ENCODE assay signal across 8 cellular contexts in genomic region chr7:100127866-100128601, GRCh38. TPM values are rescaled to one million over a fixed set of nuclear protein-coding genes. Genes with fewer than 3 reads are reported as not detected.
A peak's percentile ranks its signal among the peaks of the same experiment; 100 is the strongest.
DNase-seq lines count a peak whose midpoint lies in the region; ATAC-seq, FAIRE-seq and TF ChIP-seq lines count a peak whose summit lies in the region.

No MANE protein-coding gene starts in this region.

- CTCF ChIA-PET in GM12878 (lab: Yijun Ruan, JAX), result interaction anchor here (0.5 to 7.9 kb wide), 11 partner anchors 10 to 217 kb away, joined by 3 to 107 read pairs (median 4); partner anchors contain the start of genes AZGP1 and PVRIG

- H3K4me2 ChIP-seq in OCI-LY3 (ENCODE audit: low read length) (peak overlapping the region; percentile 90), GM12878 (ENCODE audit: control insufficient read depth, insufficient read depth) (peak overlapping the region; percentile 81)

- intact Hi-C loops in GM12878 (cut with micrococcal nuclease; ENCODE audit: unreplicated experiment), result loop anchor here (1.0 to 5.0 kb wide), 4 partner anchors 27 to 151 kb away; partner anchors contain the start of genes AP4M1, AZGP1 and MCM7

- in situ Hi-C loops in GM12878 (cut with MboI), result no loop called here

- peaks cover 19% of the 10 kb centered on the region for H3K4me1 ChIP-seq in OCI-LY3 (ENCODE audit: low read length)
- H3K4me1 ChIP-seq in GM12878 (ENCODE audit: control insufficient read depth, insufficient read depth, low read length), result peaks cover 17% of the 10 kb centered on the region

- peak overlapping the region; percentile 61 to 76 for H3K27ac Mint-ChIP-seq in stimulated activated naive CD8-positive, alpha-beta T cell treated with anti-CD3 and anti-CD28 coated beads, Interleukin-15, amount 100 ng/mL, for 72 hours

- TF ChIP-seq CTCF in OCI-LY3 (IDR thresholded peaks at IDR 0.05; ENCODE audit: low read depth, low read length) (no peak), GM12878 (IDR thresholded peaks at IDR 0.05 in 2 of 3, conservative IDR thresholded peaks at IDR 0.05 in 1 of 3; ENCODE audit: control insufficient read depth in 2 of 3, extremely low read depth in 1 of 3, insufficient read depth in 1 of 3, low read depth in 3 of 3, low read length in 3 of 3) (no peak)

- H3K9me3 ChIP-seq in OCI-LY3 (ENCODE audit: insufficient read depth, low read length), result no peaks in the 10 kb centered on the region
- H3K9me3 ChIP-seq in GM12878 (replicated peaks; ENCODE audit: control insufficient read depth, insufficient read depth, low read length), result no peaks in the 10 kb centered on the region

- no peak for TF ChIP-seq EP300 in GM12878 (IDR thresholded peaks at IDR 0.05; ENCODE audit: borderline replicate concordance in 1 of 2, control insufficient read depth in 1 of 2, low read depth in 2 of 2, low read length in 2 of 2)

- POLR2A ChIA-PET in GM12878 (lab: Charles Lee), result interaction anchor here (0.5 to 2.2 kb wide), 6 partner anchors 27 to 301 kb away, joined by 3 to 8 read pairs (median 4); partner anchors contain the start of genes AP4M1, MCM7, MEPCE and TRIM4

- H3K36me3 ChIP-seq in OCI-LY3 (replicated peaks; ENCODE audit: low read depth, low read length), result peaks cover 7% of the 10 kb centered on the region
- H3K36me3 ChIP-seq in GM12878 (ENCODE audit: control insufficient read depth in 2 of 2, insufficient read depth in 2 of 2, low read length in 1 of 2), result no peaks in the 10 kb centered on the region

- peak overlapping the region; percentile 96 for H3K9ac ChIP-seq in OCI-LY3 (ENCODE audit: low read length)
- H3K9ac ChIP-seq in GM12878 (ENCODE audit: control insufficient read depth, insufficient read depth, low read length), result peak overlapping the region; percentile 87

- H3K4me3 Mint-ChIP-seq in stimulated activated naive CD8-positive, alpha-beta T cell treated with anti-CD3 and anti-CD28 coated beads, Interleukin-15, amount 100 ng/mL, for 72 hours, result peak overlapping the region; percentile 94 to 99

- H3K4me3 ChIP-seq in OCI-LY3 (ENCODE audit: low read length) (peak overlapping the region; percentile 97), GM12878 (peak overlapping the region; percentile 75)

- H3K27me3 ChIP-seq in OCI-LY3 (ENCODE audit: low read depth, low read length) (no peaks in the 10 kb centered on the region), GM12878 (replicated peaks in 1 of 2; ENCODE audit: control insufficient read depth in 2 of 2, insufficient read depth in 2 of 2, low read length in 1 of 2) (no peaks in the 10 kb centered on the region)

- peak; percentile 71 for DNase-seq in activated effector memory CD4-positive, alpha-beta T cell treated with anti-CD3 and anti-CD28 coated beads, Interleukin-2, amount 50 U/mL, for 16 hours
- no peak for DNase-seq in activated effector memory CD4-positive, alpha-beta T cell treated with Interleukin-2 at 50 U/mL for 16 hours
- no peak for DNase-seq in GM12878 (ENCODE audit: low read depth, low spot score)
- DNase-seq in kidney tubule cell (ENCODE audit: low spot score), result peak; percentile 19
- DNase-seq in stimulated activated naive CD8-positive, alpha-beta T cell treated with anti-CD3 and anti-CD28 coated beads, Interleukin-15, amount 100 ng/mL, for 72 hours, result peak; percentile 42 to 54

- peaks cover 17% of the 10 kb centered on the region for H3K79me2 ChIP-seq in OCI-LY3 (ENCODE audit: low read length)
- peaks cover 13% of the 10 kb centered on the region for H3K79me2 ChIP-seq in GM12878 (ENCODE audit: control insufficient read depth, insufficient read depth, low read length)

- no peaks in the 10 kb centered on the region for H3K9me3 Mint-ChIP-seq in stimulated activated naive CD8-positive, alpha-beta T cell treated with anti-CD3 and anti-CD28 coated beads, Interleukin-15, amount 100 ng/mL, for 72 hours

- WGBS in GM12878 (ENCODE audit: insufficient coverage, insufficient replicate concordance, low lambda C conversion rate, missing lambda C conversion rate), result 2% methylated on average over 37 of the region's 37 CpGs

- H3K27ac ChIP-seq in OCI-LY3 (ENCODE audit: low read length) (peak overlapping the region; percentile 94), GM12878 (ENCODE audit: control insufficient read depth, insufficient read depth) (peak overlapping the region; percentile 99)

- no peak for FAIRE-seq in GM12878 (lab: Jason Lieb, UNC)

- RAD21 ChIA-PET in GM12878 (lab: Charles Lee; ENCODE audit: unreplicated experiment), result interaction anchor here (1.4 to 5.1 kb wide), 8 partner anchors 10 to 213 kb away, joined by 4 to 31 read pairs (median 7); partner anchors contain the start of gene ZKSCAN1

- SMC1A ChIA-PET in GM12878 (lab: Charles Lee; ENCODE audit: uncharacterized antibody, unreplicated experiment), result interaction anchor here (0.9 to 3.1 kb wide), 11 partner anchors 10 to 214 kb away, joined by 3 to 17 read pairs (median 4); partner anchors contain the start of genes AP4M1 and MCM7

- ATAC-seq in GM12878 (peak; percentile 46), GM21717 (IDR thresholded peaks at IDR 0.05; ENCODE audit: unreplicated experiment) (no peak), GM18870 (IDR thresholded peaks at IDR 0.05; ENCODE audit: unreplicated experiment) (no peak)
- ATAC-seq in stimulated activated naive CD8-positive, alpha-beta T cell treated with anti-CD3 and anti-CD28 coated beads, Interleukin-15, amount 100 ng/mL, for 72 hours, result peak; percentile 30

- no peak; the same call in 1 of the 2 replicates for TF ChIP-seq POLR2A in GM12878 (IDR thresholded peaks at IDR 0.05; ENCODE audit: low read depth, low read length)

- peaks cover 49% of the 10 kb centered on the region for H3K4me1 Mint-ChIP-seq in stimulated activated naive CD8-positive, alpha-beta T cell treated with anti-CD3 and anti-CD28 coated beads, Interleukin-15, amount 100 ng/mL, for 72 hours

- peak overlapping the region; percentile 81 for H2AFZ ChIP-seq in OCI-LY3 (ENCODE audit: low read depth, low read length)
- peak overlapping the region; percentile 98 for H2AFZ ChIP-seq in GM12878 (ENCODE audit: control insufficient read depth, low read depth, low read length)

- H3K27me3 Mint-ChIP-seq in stimulated activated naive CD8-positive, alpha-beta T cell treated with anti-CD3 and anti-CD28 coated beads, Interleukin-15, amount 100 ng/mL, for 72 hours, result no peaks in the 10 kb centered on the region

- no peak for TF ChIP-seq RAD21 in GM12878 (IDR thresholded peaks at IDR 0.05; ENCODE audit: insufficient read depth, low read depth, low read length)

- BruUV-seq in GM12878 (replicated peaks; lab: Mats Ljungman, UMichigan), result TSS peak; percentile 65

- H4K20me1 ChIP-seq in OCI-LY3 (ENCODE audit: insufficient read depth, low read length) (no peaks in the 10 kb centered on the region), GM12878 (ENCODE audit: control insufficient read depth, insufficient read depth) (no peaks in the 10 kb centered on the region)

RNA-seq across cellular contexts. Expression of gene MBLAC1, which starts 1.3 kb away (rescaled TPM):
- total RNA-seq in GM12878 (2013; cell fraction: nucleolus; rRNA removed), result 3.1 and 5.6 TPM in 2 replicates
- total RNA-seq in GM12878 (2014; rRNA removed) (2.7 and 3.2 TPM in 2 replicates), GM12878 (2014; rRNA removed; fragmentation: Illumina TruSeq; extraction: Trizol) (0.64 and 0.94 TPM in 2 replicates), GM12878 (2021) (1.8 and 2.7 TPM in 2 replicates)
- polyA plus RNA-seq in GM12878 (2011; ENCODE audit: low read depth), result 0.41 TPM
- polyA plus RNA-seq in GM12878 (2011; rRNA removed) (0.35 and 0.65 TPM in 2 replicates), GM12878 (2014; fragmentation: Illumina TruSeq; extraction: Trizol) (0.24 and 0.38 TPM in 2 replicates), GM12878 (2014; fragmentation: Nextera tagmentation; extraction: Ambion mirVana) (under 1 TPM in 1 of 2 experiments, not detected in 1; 0.24 TPM), GM12878 (2014; rRNA removed) (2.3 and 3.1 TPM in 2 replicates), GM12878 (2016; fragmentation: Nextera tagmentation; extraction: Ambion mirVana) (1 to 10 TPM; 2.4 TPM)
- 0.79 and 1.2 TPM in 2 replicates for polyA plus RNA-seq in GM12878 (2011; cell fraction: cytosol; rRNA removed)
- 1.5 and 1.6 TPM in 2 replicates for polyA plus RNA-seq in GM12878 (2011; cell fraction: nucleus; rRNA removed)
- 1.1 and 1.6 TPM in 2 replicates for polyA plus RNA-seq in GM12878 (2012)
- 0.51 and 0.62 TPM in 2 replicates for polyA minus RNA-seq in GM12878 (2011; rRNA and poly(A)+ RNA removed)
- polyA minus RNA-seq in GM12878 (2011; cell fraction: cytosol; rRNA and poly(A)+ RNA removed), result 1.0 and 1.2 TPM in 2 replicates
- 1.2 and 1.6 TPM in 2 replicates for polyA minus RNA-seq in GM12878 (2011; cell fraction: nucleus; rRNA and poly(A)+ RNA removed)

RNA-seq across cellular contexts. Expression of gene CNPY4, which starts 8.6 kb away (rescaled TPM):
- total RNA-seq in GM12878 (2013; cell fraction: nucleolus; rRNA removed), result 6.3 and 9.2 TPM in 2 replicates
- total RNA-seq in GM12878 (2014; rRNA removed), result 5.5 and 7.4 TPM in 2 replicates
- 8.3 and 10.5 TPM in 2 replicates for total RNA-seq in GM12878 (2014; rRNA removed; fragmentation: Illumina TruSeq; extraction: Trizol)
- 6.6 and 6.7 TPM in 2 replicates for total RNA-seq in GM12878 (2021)
- polyA plus RNA-seq in GM12878 (2011; ENCODE audit: low read depth), result 3.7 TPM
- 6.6 and 9.2 TPM in 2 replicates for polyA plus RNA-seq in GM12878 (2011; rRNA removed)
- polyA plus RNA-seq in GM12878 (2011; cell fraction: cytosol; rRNA removed), result 5.8 and 7.1 TPM in 2 replicates
- 7.2 and 7.6 TPM in 2 replicates for polyA plus RNA-seq in GM12878 (2011; cell fraction: nucleus; rRNA removed)
- polyA plus RNA-seq in GM12878 (2012), result 4.0 and 4.2 TPM in 2 replicates
- polyA plus RNA-seq in GM12878 (2014; fragmentation: Illumina TruSeq; extraction: Trizol), result 9.1 and 10.5 TPM in 2 replicates
- polyA plus RNA-seq in GM12878 (2014; fragmentation: Nextera tagmentation; extraction: Ambion mirVana), result 1 to 10 TPM; 2.5 to 3.7 TPM
- polyA plus RNA-seq in GM12878 (2014; rRNA removed), result 8.3 and 9.0 TPM in 2 replicates
- 1 to 10 TPM; 6.0 to 7.0 TPM for polyA plus RNA-seq in GM12878 (2016; fragmentation: Nextera tagmentation; extraction: Ambion mirVana)
- 4.1 and 4.2 TPM in 2 replicates for polyA minus RNA-seq in GM12878 (2011; rRNA and poly(A)+ RNA removed)
- polyA minus RNA-seq in GM12878 (2011; cell fraction: cytosol; rRNA and poly(A)+ RNA removed), result 1.6 and 2.2 TPM in 2 replicates
- 3.5 and 7.2 TPM in 2 replicates for polyA minus RNA-seq in GM12878 (2011; cell fraction: nucleus; rRNA and poly(A)+ RNA removed)

RNA-seq across cellular contexts. Expression of gene TAF6, which starts 8.9 kb away (rescaled TPM):
- 16.9 and 27.3 TPM in 2 replicates for total RNA-seq in GM12878 (2013; cell fraction: nucleolus; rRNA removed)
- total RNA-seq in GM12878 (2014; rRNA removed) (16.8 and 18.1 TPM in 2 replicates), GM12878 (2014; rRNA removed; fragmentation: Illumina TruSeq; extraction: Trizol) (8.5 and 9.3 TPM in 2 replicates), GM12878 (2021) (42.1 and 47.1 TPM in 2 replicates)
- polyA plus RNA-seq in GM12878 (2011; ENCODE audit: low read depth), result 10.1 TPM
- polyA plus RNA-seq in GM12878 (2011; rRNA removed) (2.5 and 6.0 TPM in 2 replicates), GM12878 (2014; fragmentation: Illumina TruSeq; extraction: Trizol) (17.5 and 24.9 TPM in 2 replicates), GM12878 (2014; fragmentation: Nextera tagmentation; extraction: Ambion mirVana) (under 1 TPM; 0.27 to 0.29 TPM), GM12878 (2014; rRNA removed) (15.8 and 24.5 TPM in 2 replicates), GM12878 (2016; fragmentation: Nextera tagmentation; extraction: Ambion mirVana) (10 to 100 TPM; 39.6 to 42.6 TPM)
- polyA plus RNA-seq in GM12878 (2011; cell fraction: cytosol; rRNA removed), result 7.1 and 8.6 TPM in 2 replicates
- polyA plus RNA-seq in GM12878 (2011; cell fraction: nucleus; rRNA removed), result 25.5 and 35.5 TPM in 2 replicates
- polyA plus RNA-seq in GM12878 (2012), result 21.6 and 22.0 TPM in 2 replicates
- polyA minus RNA-seq in GM12878 (2011; rRNA and poly(A)+ RNA removed), result 6.2 and 12.2 TPM in 2 replicates
- polyA minus RNA-seq in GM12878 (2011; cell fraction: cytosol; rRNA and poly(A)+ RNA removed), result 7.5 and 7.8 TPM in 2 replicates
- polyA minus RNA-seq in GM12878 (2011; cell fraction: nucleus; rRNA and poly(A)+ RNA removed), result 5.9 and 11.0 TPM in 2 replicates

RNA-seq across cellular contexts. Expression of gene LAMTOR4, which starts 20.7 kb away (rescaled TPM):
- 27.5 and 33.2 TPM in 2 replicates for total RNA-seq in GM12878 (2013; cell fraction: nucleolus; rRNA removed)
- total RNA-seq in GM12878 (2014; rRNA removed), result 184 and 186 TPM in 2 replicates
- 106 and 111 TPM in 2 replicates for total RNA-seq in GM12878 (2014; rRNA removed; fragmentation: Illumina TruSeq; extraction: Trizol)
- 165 and 171 TPM in 2 replicates for total RNA-seq in GM12878 (2021)
- 187 TPM for polyA plus RNA-seq in GM12878 (2011; ENCODE audit: low read depth)
- polyA plus RNA-seq in GM12878 (2011; rRNA removed), result 104 and 204 TPM in 2 replicates
- polyA plus RNA-seq in GM12878 (2011; cell fraction: cytosol; rRNA removed), result 525 and 552 TPM in 2 replicates
- 272 and 278 TPM in 2 replicates for polyA plus RNA-seq in GM12878 (2011; cell fraction: nucleus; rRNA removed)
- 162 and 169 TPM in 2 replicates for polyA plus RNA-seq in GM12878 (2012)
- 24.1 and 73.4 TPM in 2 replicates for polyA plus RNA-seq in GM12878 (2014; fragmentation: Illumina TruSeq; extraction: Trizol)
- 100 to 1,000 TPM; 188 to 262 TPM for polyA plus RNA-seq in GM12878 (2014; fragmentation: Nextera tagmentation; extraction: Ambion mirVana)
- 211 and 230 TPM in 2 replicates for polyA plus RNA-seq in GM12878 (2014; rRNA removed)
- 100 to 1,000 TPM; 279 to 297 TPM for polyA plus RNA-seq in GM12878 (2016; fragmentation: Nextera tagmentation; extraction: Ambion mirVana)
- 43.2 and 77.1 TPM in 2 replicates for polyA minus RNA-seq in GM12878 (2011; rRNA and poly(A)+ RNA removed)
- polyA minus RNA-seq in GM12878 (2011; cell fraction: cytosol; rRNA and poly(A)+ RNA removed), result 26.6 and 26.8 TPM in 2 replicates
- polyA minus RNA-seq in GM12878 (2011; cell fraction: nucleus; rRNA and poly(A)+ RNA removed), result 18.1 and 32.1 TPM in 2 replicates

RNA-seq across cellular contexts. Expression of gene AP4M1, which starts 26.6 kb away (rescaled TPM):
- total RNA-seq in GM12878 (2013; cell fraction: nucleolus; rRNA removed), result 10.7 and 13.4 TPM in 2 replicates
- 14.3 and 15.7 TPM in 2 replicates for total RNA-seq in GM12878 (2014; rRNA removed)
- 7.1 and 7.6 TPM in 2 replicates for total RNA-seq in GM12878 (2014; rRNA removed; fragmentation: Illumina TruSeq; extraction: Trizol)
- 12.9 and 13.6 TPM in 2 replicates for total RNA-seq in GM12878 (2021)
- polyA plus RNA-seq in GM12878 (2011; ENCODE audit: low read depth), result 3.6 TPM
- 10.7 and 13.9 TPM in 2 replicates for polyA plus RNA-seq in GM12878 (2011; rRNA removed)
- polyA plus RNA-seq in GM12878 (2011; cell fraction: cytosol; rRNA removed), result 9.6 and 13.1 TPM in 2 replicates
- 24.5 and 26.5 TPM in 2 replicates for polyA plus RNA-seq in GM12878 (2011; cell fraction: nucleus; rRNA removed)
- 7.6 and 10.3 TPM in 2 replicates for polyA plus RNA-seq in GM12878 (2012)
- 7.7 and 12.5 TPM in 2 replicates for polyA plus RNA-seq in GM12878 (2014; fragmentation: Illumina TruSeq; extraction: Trizol)
- 1 to 10 TPM in 1 of 2 experiments, under 1 TPM in 1; 0.77 to 2.1 TPM for polyA plus RNA-seq in GM12878 (2014; fragmentation: Nextera tagmentation; extraction: Ambion mirVana)
- 11.6 and 12.9 TPM in 2 replicates for polyA plus RNA-seq in GM12878 (2014; rRNA removed)
- polyA plus RNA-seq in GM12878 (2016; fragmentation: Nextera tagmentation; extraction: Ambion mirVana), result 10 to 100 TPM; 15.9 to 16.1 TPM
- polyA minus RNA-seq in GM12878 (2011; rRNA and poly(A)+ RNA removed), result 9.7 and 18.2 TPM in 2 replicates
- polyA minus RNA-seq in GM12878 (2011; cell fraction: cytosol; rRNA and poly(A)+ RNA removed), result 3.6 and 6.0 TPM in 2 replicates
- 7.5 and 10.2 TPM in 2 replicates for polyA minus RNA-seq in GM12878 (2011; cell fraction: nucleus; rRNA and poly(A)+ RNA removed)

Comparison
In these comparisons a context has a peak if more than half of its experiments do, and no peak if none do; other contexts are left out.
1. DNase-seq: peak in activated effector memory CD4-positive, alpha-beta T cell treated with anti-CD3 and anti-CD28 coated beads, Interleukin-2, amount 50 U/mL, for 16 hours (single experiment), kidney tubule cell (single experiment) and stimulated activated naive CD8-positive, alpha-beta T cell treated with anti-CD3 and anti-CD28 coated beads, Interleukin-15, amount 100 ng/mL, for 72 hours (2 of 2); none in activated effector memory CD4-positive, alpha-beta T cell treated with Interleukin-2 at 50 U/mL for 16 hours (single experiment) and GM12878 (single experiment).
2. ATAC-seq: peak in GM12878 (single experiment) and stimulated activated naive CD8-positive, alpha-beta T cell treated with anti-CD3 and anti-CD28 coated beads, Interleukin-15, amount 100 ng/mL, for 72 hours (single experiment); none in GM21717 (single experiment) and GM18870 (single experiment).